9 cellular contexts compared by ENCODE assay signal in genomic region chr6:25070547-25071366, GRCh38.
DNase-seq lines count a peak whose midpoint lies in the region; ATAC-seq and TF ChIP-seq lines count a peak whose summit lies in the region.
"Had no signal": no experiment of that assay in that cellular context is flagged by ENCODE, and none has a peak within 500 bp of the region (broad histone marks: within the 10 kb centered on the region; RNA-seq: fewer than 3 reads in every experiment).

No MANE protein-coding gene starts in this region.

- H3K4me1 ChIP-seq in uterus: no peaks in the 10 kb centered on the region

- DNase-seq in GDM1 (lab: John Stamatoyannopoulos, UW): peak; percentile 78
- peak; percentile 71 for DNase-seq in HEK293T (ENCODE audit: extremely low spot score)
- peak; percentile 27 for DNase-seq in NCI-H1048 (lab: John Stamatoyannopoulos, UW)
- peak; percentile 86 for DNase-seq in activated naive CD4-positive, alpha-beta T cell treated with anti-CD3 and anti-CD28 coated beads, Interleukin-2, amount 10 ng/mL, durations not matched to agents 7 days and 5 days
- DNase-seq in head of caudate nucleus: peak; percentile 48 to 91 (median 80)
- peak; percentile 87 for DNase-seq in posterior vena cava (ENCODE audit: low spot score)
- DNase-seq in uterus: peak; percentile 81 to 89

- POLR2A ChIA-PET in HEK293T (lab: Yijun Ruan, JAX): no interaction called here

- H3K9me3 ChIP-seq in uterus: no peaks in the 10 kb centered on the region

- H3K27me3 Mint-ChIP-seq in activated naive CD4-positive, alpha-beta T cell treated with anti-CD3 and anti-CD28 coated beads, Interleukin-2, amount 10 ng/mL, durations not matched to agents 7 days and 5 days: peaks cover 7% of the 10 kb centered on the region

- H3K36me3 Mint-ChIP-seq in activated naive CD4-positive, alpha-beta T cell treated with anti-CD3 and anti-CD28 coated beads, Interleukin-2, amount 10 ng/mL, durations not matched to agents 7 days and 5 days: peaks cover 6% of the 10 kb centered on the region

- H3K9me3 Mint-ChIP-seq in activated naive CD4-positive, alpha-beta T cell treated with anti-CD3 and anti-CD28 coated beads, Interleukin-2, amount 10 ng/mL, durations not matched to agents 7 days and 5 days: peaks cover 4% of the 10 kb centered on the region

- no peak overlapping the region for H3K4me3 ChIP-seq in uterus
- H3K4me3 ChIP-seq: skin epidermis had no signal

- H3K27me3 ChIP-seq in uterus: no peaks in the 10 kb centered on the region

- peak overlapping the region; percentile 91 for H3K27ac Mint-ChIP-seq in activated naive CD4-positive, alpha-beta T cell treated with anti-CD3 and anti-CD28 coated beads, Interleukin-2, amount 10 ng/mL, durations not matched to agents 7 days and 5 days

- H3K4me3 Mint-ChIP-seq in activated naive CD4-positive, alpha-beta T cell treated with anti-CD3 and anti-CD28 coated beads, Interleukin-2, amount 10 ng/mL, durations not matched to agents 7 days and 5 days: peak overlapping the region; percentile 21

- intact Hi-C loops in head of caudate nucleus (cut with DNase I): no loop called here
- intact Hi-C loops in posterior vena cava (cut with DNase I): loop anchor here (2.0 to 10.0 kb wide), 3 partner anchors 78 to 356 kb away; partner anchors contain the start of gene C6orf62 (in 1 of the 2)
- intact Hi-C loops in uterus (cut with DNase I; ENCODE audit: low total_unique reads): loop anchor here (5.0 kb wide), 1 partner anchor 213 kb away; no protein-coding TSS in a partner anchor

- peak overlapping the region; percentile 57 to 73 for H3K27ac ChIP-seq in uterus

- peaks cover 11% of the 10 kb centered on the region for H3K4me1 Mint-ChIP-seq in activated naive CD4-positive, alpha-beta T cell treated with anti-CD3 and anti-CD28 coated beads, Interleukin-2, amount 10 ng/mL, durations not matched to agents 7 days and 5 days

- CTCF ChIA-PET in HEK293T (lab: Yijun Ruan, JAX): interaction anchor here (0.5 to 1.8 kb wide), 9 partner anchors 16 to 824 kb away, joined by 3 to 6 read pairs (median 4); no protein-coding TSS in a partner anchor
- CTCF ChIA-PET in activated naive CD4-positive, alpha-beta T cell treated with anti-CD3 and anti-CD28 coated beads, Interleukin-2, amount 10 ng/mL, durations not matched to agents 7 days and 5 days (lab: Charles Lee): interaction anchor here (0.6 to 5.4 kb wide), 29 partner anchors 8 to 546 kb away, joined by 3 to 138 read pairs (median 4); partner anchors contain the start of gene ARMH2

- peak; percentile 88 to 93 (median 91) for TF ChIP-seq CTCF in uterus (IDR thresholded peaks at IDR 0.05)

- peak; percentile 96 for ATAC-seq in SK-N-SH treated with all-trans-retinoic acid at 6 μM for 48 hours

- H3K36me3 ChIP-seq in uterus: no peaks in the 10 kb centered on the region

- TF ChIP-seq POLR2A in uterus (IDR thresholded peaks at IDR 0.05): no peak

TF ChIP-seq in HEK293T, 16 proteins besides CTCF, POLR2A, EP300 and RAD21:
- TF ChIP-seq FOXM1 (IDR thresholded peaks at IDR 0.05; ENCODE audit: borderline replicate concordance) (no peak), LEF1 (IDR thresholded peaks at IDR 0.05; ENCODE audit: borderline replicate concordance) (no peak; the same call in 1 of the 2 replicates), SUZ12 (IDR thresholded peaks at IDR 0.05) (no peak), ARNT (IDR thresholded peaks at IDR 0.05) (no peak), ELF4 (IDR thresholded peaks at IDR 0.05) (no peak), ZNF384 (IDR thresholded peaks at IDR 0.05) (no peak), BHLHE40 (IDR thresholded peaks at IDR 0.05; ENCODE audit: borderline replicate concordance) (no peak), FOXK2 (IDR thresholded peaks at IDR 0.05) (no peak), CTBP1 (IDR thresholded peaks at IDR 0.05; ENCODE audit: borderline replicate concordance) (no peak), TARDBP (IDR thresholded peaks at IDR 0.05) (no peak), SP1 (IDR thresholded peaks at IDR 0.05) (no peak), NFRKB (IDR thresholded peaks at IDR 0.05) (no peak), L3MBTL2 (conservative IDR thresholded peaks at IDR 0.05) (no peak; the same call in 1 of the 2 replicates), HDGF (IDR thresholded peaks at IDR 0.05; ENCODE audit: borderline replicate concordance) (no peak), FOXA1 (IDR thresholded peaks at IDR 0.05) (no peak)
- TF ChIP-seq, protein P1, sequence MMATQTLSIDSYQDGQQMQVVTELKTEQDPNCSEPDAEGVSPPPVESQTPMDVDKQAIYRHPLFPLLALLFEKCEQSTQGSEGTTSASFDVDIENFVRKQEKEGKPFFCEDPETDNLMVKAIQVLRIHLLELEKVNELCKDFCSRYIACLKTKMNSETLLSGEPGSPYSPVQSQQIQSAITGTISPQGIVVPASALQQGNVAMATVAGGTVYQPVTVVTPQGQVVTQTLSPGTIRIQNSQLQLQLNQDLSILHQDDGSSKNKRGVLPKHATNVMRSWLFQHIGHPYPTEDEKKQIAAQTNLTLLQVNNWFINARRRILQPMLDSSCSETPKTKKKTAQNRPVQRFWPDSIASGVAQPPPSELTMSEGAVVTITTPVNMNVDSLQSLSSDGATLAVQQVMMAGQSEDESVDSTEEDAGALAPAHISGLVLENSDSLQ (IDR thresholded peaks at IDR 0.05): no peak

TF ChIP-seq in SK-N-SH treated with all-trans-retinoic acid at 6 μM for 48 hours, 23 proteins besides CTCF, POLR2A, EP300 and RAD21:
- TF ChIP-seq TCF4 (CRISPR knock-in tag; IDR thresholded peaks at IDR 0.05; ENCODE audit: borderline replicate concordance) (no peak), ESRRG (CRISPR knock-in tag; IDR thresholded peaks at IDR 0.05) (no peak), CSDC2 (CRISPR knock-in tag; IDR thresholded peaks at IDR 0.05) (no peak), ARNTL (CRISPR knock-in tag; IDR thresholded peaks at IDR 0.05; ENCODE audit: borderline replicate concordance, low read depth) (no peak), RARB (CRISPR knock-in tag; IDR thresholded peaks at IDR 0.05) (no peak), ZNF565 (CRISPR knock-in tag; conservative IDR thresholded peaks at IDR 0.05; ENCODE audit: low read depth) (no peak), POU6F1 (CRISPR knock-in tag; IDR thresholded peaks at IDR 0.05; ENCODE audit: borderline replicate concordance, low read depth) (no peak)
- TF ChIP-seq, protein P2, sequence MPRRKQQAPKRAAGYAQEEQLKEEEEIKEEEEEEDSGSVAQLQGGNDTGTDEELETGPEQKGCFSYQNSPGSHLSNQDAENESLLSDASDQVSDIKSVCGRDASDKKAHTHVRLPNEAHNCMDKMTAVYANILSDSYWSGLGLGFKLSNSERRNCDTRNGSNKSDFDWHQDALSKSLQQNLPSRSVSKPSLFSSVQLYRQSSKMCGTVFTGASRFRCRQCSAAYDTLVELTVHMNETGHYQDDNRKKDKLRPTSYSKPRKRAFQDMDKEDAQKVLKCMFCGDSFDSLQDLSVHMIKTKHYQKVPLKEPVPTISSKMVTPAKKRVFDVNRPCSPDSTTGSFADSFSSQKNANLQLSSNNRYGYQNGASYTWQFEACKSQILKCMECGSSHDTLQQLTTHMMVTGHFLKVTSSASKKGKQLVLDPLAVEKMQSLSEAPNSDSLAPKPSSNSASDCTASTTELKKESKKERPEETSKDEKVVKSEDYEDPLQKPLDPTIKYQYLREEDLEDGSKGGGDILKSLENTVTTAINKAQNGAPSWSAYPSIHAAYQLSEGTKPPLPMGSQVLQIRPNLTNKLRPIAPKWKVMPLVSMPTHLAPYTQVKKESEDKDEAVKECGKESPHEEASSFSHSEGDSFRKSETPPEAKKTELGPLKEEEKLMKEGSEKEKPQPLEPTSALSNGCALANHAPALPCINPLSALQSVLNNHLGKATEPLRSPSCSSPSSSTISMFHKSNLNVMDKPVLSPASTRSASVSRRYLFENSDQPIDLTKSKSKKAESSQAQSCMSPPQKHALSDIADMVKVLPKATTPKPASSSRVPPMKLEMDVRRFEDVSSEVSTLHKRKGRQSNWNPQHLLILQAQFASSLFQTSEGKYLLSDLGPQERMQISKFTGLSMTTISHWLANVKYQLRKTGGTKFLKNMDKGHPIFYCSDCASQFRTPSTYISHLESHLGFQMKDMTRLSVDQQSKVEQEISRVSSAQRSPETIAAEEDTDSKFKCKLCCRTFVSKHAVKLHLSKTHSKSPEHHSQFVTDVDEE (CRISPR knock-in tag; IDR thresholded peaks at IDR 0.05): no peak

Comparison
In these comparisons a context has a peak if more than half of its experiments do, and no peak if none do; other contexts are left out.
1. DNase-seq: peak in every context shown above with its lines; median percentile 87 in posterior vena cava; 86 in activated naive CD4-positive, alpha-beta T cell treated with anti-CD3 and anti-CD28 coated beads, Interleukin-2, amount 10 ng/mL, durations not matched to agents 7 days and 5 days; 85 in uterus; 80 in head of caudate nucleus; 78 in GDM1; 71 in HEK293T; 27 in NCI-H1048.